20 cellular contexts compared by ENCODE assay signal in genomic region chr12:66065623-66066022, GRCh38.
DNase-seq lines count a peak whose midpoint lies in the region; ATAC-seq and TF ChIP-seq lines count a peak whose summit lies in the region.
"Had no signal": no experiment of that assay in that cellular context is flagged by ENCODE, and none has a peak within 500 bp of the region (broad histone marks: within the 10 kb centered on the region; RNA-seq: fewer than 3 reads in every experiment).

No MANE protein-coding gene starts in this region.

- H3K27me3 ChIP-seq in right lobe of liver: no peaks in the 10 kb centered on the region
- H3K27me3 ChIP-seq: neural progenitor cell had no signal

- POLR2A ChIA-PET in HEK293 (lab: Yijun Ruan, JAX): interaction anchor here (0.8 kb wide), 1 partner anchor 16 kb away, joined by 3 read pairs; no protein-coding TSS in a partner anchor

- TF ChIP-seq CTCF in HEK293 (tag by site-specific recombination; IDR thresholded peaks at IDR 0.05) (no peak), fibroblast of pulmonary artery (IDR thresholded peaks at IDR 0.05; ENCODE audit: low read length, missing control alignments) (no peak), right lobe of liver (IDR thresholded peaks at IDR 0.05) (no peak)

- peaks cover 54% of the 10 kb centered on the region for H3K4me1 ChIP-seq in HEK293 (ENCODE audit: control insufficient read depth, insufficient read depth, low read length)
- no peaks in the 10 kb centered on the region for H3K4me1 ChIP-seq in right lobe of liver
- H3K4me1 ChIP-seq: HAP-1 had no signal

- H3K4me3 ChIP-seq in HEK293 (ENCODE audit: low read depth, low read length): no peak overlapping the region
- H3K4me3 ChIP-seq in fibroblast of pulmonary artery (replicated peaks; ENCODE audit: low read depth, low read length): no peak overlapping the region
- H3K4me3 ChIP-seq in right lobe of liver: no peak overlapping the region
- H3K4me3 ChIP-seq: HAP-1, neural progenitor cell, transverse colon had no signal

- intact Hi-C loops in right lobe of liver (cut with DNase I): no loop called here

- H3K36me3 ChIP-seq in HEK293 (ENCODE audit: control insufficient read depth in 2 of 2, insufficient read depth in 1 of 2, low read length in 2 of 2) (no peaks in the 10 kb centered on the region), right lobe of liver (no peaks in the 10 kb centered on the region)
- H3K36me3 ChIP-seq: HAP-1, neural progenitor cell, transverse colon, WERI-Rb-1 had no signal

- TF ChIP-seq POLR2A in right lobe of liver (IDR thresholded peaks at IDR 0.05): no peak

- 52% methylated on average over 2 of the region's 2 CpGs for WGBS in right lobe of liver (ENCODE audit: insufficient coverage, low coverage, low lambda C conversion rate, missing lambda C conversion rate)

- H3K9me3 ChIP-seq in HEK293 (ENCODE audit: control insufficient read depth, insufficient read depth, low read depth, low read length) (no peaks in the 10 kb centered on the region), right lobe of liver (no peaks in the 10 kb centered on the region)
- H3K9me3 ChIP-seq: HAP-1, transverse colon had no signal

- CTCF ChIA-PET in HEK293 (lab: Yijun Ruan, JAX): interaction anchor here (0.5 to 2.5 kb wide), 9 partner anchors 13 to 753 kb away, joined by 3 to 16 read pairs (median 4); no protein-coding TSS in a partner anchor

- ATAC-seq in SK-N-SH treated with all-trans-retinoic acid at 6 μM for 48 hours (peak; percentile 35), right lobe of liver (no peak), GM18870 (IDR thresholded peaks at IDR 0.05; ENCODE audit: unreplicated experiment) (no peak)
- ATAC-seq: esophagus mucosa had no signal

- H3K27ac ChIP-seq in HEK293 (ENCODE audit: extremely low read depth, low read depth, low read length) (peak overlapping the region; percentile 77), right lobe of liver (no peak overlapping the region)
- H3K27ac ChIP-seq: neural progenitor cell, transverse colon, WERI-Rb-1 had no signal

- DNase-seq in fibroblast of pulmonary artery (ENCODE audit: low read depth) (peak; percentile 14), NCI-H524 treated with DMSO at 0.1 percent for 48 hours (lab: John Stamatoyannopoulos, UW) (no peak), NCI-H2196 treated with DMSO at 0.1 percent for 48 hours (lab: John Stamatoyannopoulos, UW; ENCODE audit: unreplicated experiment) (no peak), right lobe of liver (no peak)
- DNase-seq: activated CD8-positive, alpha-beta memory T cell treated with anti-CD3 and anti-CD28 coated beads, Interleukin-2, amount 50 U/mL, for 4 hours; activated naive CD8-positive, alpha-beta T cell treated with anti-CD3 and anti-CD28 coated beads, Interleukin-2, amount 50 U/mL, for 24 hours; caudate nucleus; NCI-H774; SHP77; small intestine; stimulated activated CD4-positive, alpha-beta T cell treated with anti-CD3 and anti-CD28 coated beads, Interleukin-4, amount 100 ng/mL, for 1 hour; T-helper 17 cell; transverse colon; WERI-Rb-1 had no signal

TF ChIP-seq in HEK293, 187 proteins besides CTCF, POLR2A, EP300 and RAD21:
- TF ChIP-seq ZNF302 (tag by site-specific recombination; IDR thresholded peaks at IDR 0.05; ENCODE audit: low read depth): no peak
- TF ChIP-seq ZNF416 (tag by site-specific recombination; IDR thresholded peaks at IDR 0.05): no peak
- peak; percentile 60 for TF ChIP-seq ZBTB20 (tag by site-specific recombination; IDR thresholded peaks at IDR 0.05)
- no peak for TF ChIP-seq ZBTB44 (tag by site-specific recombination; IDR thresholded peaks at IDR 0.05)
- no peak for TF ChIP-seq ZNF175 (tag by site-specific recombination; IDR thresholded peaks at IDR 0.05)
- TF ChIP-seq ZNF112 (tag by site-specific recombination; IDR thresholded peaks at IDR 0.05): no peak
TF ChIP-seq in HEK293: peak in this region for 1.

TF ChIP-seq in SK-N-SH treated with all-trans-retinoic acid at 6 μM for 48 hours, 23 proteins besides CTCF, POLR2A, EP300 and RAD21:
- TF ChIP-seq ZNF8 (CRISPR knock-in tag; IDR thresholded peaks at IDR 0.05) (no peak), PPARA (CRISPR knock-in tag; IDR thresholded peaks at IDR 0.05; ENCODE audit: borderline replicate concordance) (no peak), ARNTL (CRISPR knock-in tag; IDR thresholded peaks at IDR 0.05; ENCODE audit: borderline replicate concordance, low read depth) (no peak), TCF4 (CRISPR knock-in tag; IDR thresholded peaks at IDR 0.05; ENCODE audit: borderline replicate concordance) (no peak), ZFP3 (CRISPR knock-in tag; IDR thresholded peaks at IDR 0.05) (no peak), CSRNP3 (CRISPR knock-in tag; IDR thresholded peaks at IDR 0.05) (no peak), ZC3H10 (CRISPR knock-in tag; IDR thresholded peaks at IDR 0.05) (no peak), PATZ1 (CRISPR knock-in tag; IDR thresholded peaks at IDR 0.05; ENCODE audit: borderline replicate concordance) (no peak)
